In genomic region chr9:118362123-118362522, GRCh38 we compare ENCODE assay signal across 16 cellular contexts.
DNase-seq lines count a peak whose midpoint lies in the region; ATAC-seq and TF ChIP-seq lines count a peak whose summit lies in the region.
"Had no signal": no experiment of that assay in that cellular context is flagged by ENCODE, and none has a peak within 500 bp of the region (broad histone marks: within the 10 kb centered on the region; RNA-seq: fewer than 3 reads in every experiment).

No MANE protein-coding gene starts in this region.

- no peak overlapping the region for H3K23ac ChIP-seq in neuronal stem cell (ENCODE audit: low read depth, low read length, poor library complexity)

- H3K4me3 ChIP-seq in AG10803 (ENCODE audit: low read length) (no peak overlapping the region), astrocyte of the cerebellum (ENCODE audit: low read depth, low read length) (no peak overlapping the region), neuronal stem cell (ENCODE audit: low read length in 2 of 2) (no peak overlapping the region), upper lobe of right lung (no peak overlapping the region)

- H2BK15ac ChIP-seq in neuronal stem cell (ENCODE audit: low read length), result no peak overlapping the region

- no peak for ATAC-seq in upper lobe of right lung
- ATAC-seq: HepG2 had no signal

- H3K9ac ChIP-seq in neuronal stem cell (ENCODE audit: low read depth, low read length, poor library complexity), result no peak overlapping the region
- H3K9ac ChIP-seq: KMS-11 had no signal

- in situ Hi-C loops in astrocyte of the cerebellum (cut with HindIII; ENCODE audit: low sequenced_read_pairs), result no loop called here

- no peak overlapping the region for H2AK5ac ChIP-seq in neuronal stem cell (ENCODE audit: low read depth, low read length)

- no peak overlapping the region for H3K14ac ChIP-seq in neuronal stem cell (ENCODE audit: low read length)

- H3K27me3 ChIP-seq in neuronal stem cell (ENCODE audit: control insufficient read depth in 3 of 3, insufficient read depth in 3 of 3, low read depth in 1 of 3, low read length in 3 of 3), result no peaks in the 10 kb centered on the region
- no peaks in the 10 kb centered on the region for H3K27me3 ChIP-seq in upper lobe of right lung

- H4K91ac ChIP-seq in neuronal stem cell (ENCODE audit: low read depth, low read length, poor library complexity), result no peak overlapping the region

- H3K4me1 ChIP-seq in neuronal stem cell (ENCODE audit: control insufficient read depth in 2 of 2, insufficient read depth in 1 of 2, low read depth in 1 of 2, low read length in 2 of 2), result peaks cover 0 to 3% of the 10 kb centered on the region in 2 donors
- no peaks in the 10 kb centered on the region for H3K4me1 ChIP-seq in upper lobe of right lung
- H3K4me1 ChIP-seq: Caco-2 had no signal

- H3K27ac ChIP-seq in neuronal stem cell (replicated peaks; ENCODE audit: low read length), result no peak overlapping the region
- no peak overlapping the region for H3K27ac ChIP-seq in upper lobe of right lung
- H3K27ac ChIP-seq: KMS-11 had no signal

- H3K36me3 ChIP-seq in neuronal stem cell (replicated peaks in 1 of 2; ENCODE audit: control insufficient read depth in 2 of 2, insufficient read depth in 2 of 2, low read length in 2 of 2), result no peaks in the 10 kb centered on the region
- H3K36me3 ChIP-seq in upper lobe of right lung, result no peaks in the 10 kb centered on the region

- no peak overlapping the region for H2BK120ac ChIP-seq in neuronal stem cell (ENCODE audit: low read depth, low read length)

- no peak overlapping the region for H4K8ac ChIP-seq in neuronal stem cell (ENCODE audit: low read depth, low read length)

- no peaks in the 10 kb centered on the region for H3K79me1 ChIP-seq in neuronal stem cell (ENCODE audit: low read depth, low read length)

- no peak overlapping the region for H2AFZ ChIP-seq in neuronal stem cell (ENCODE audit: low read length)

- no CpG with 5 or more reads among the region's 1 CpG for WGBS in neuronal stem cell (ENCODE audit: extremely low coverage in 2 of 2, insufficient read length in 2 of 2, insufficient replicate concordance in 1 of 2), 2 donors

- DNase-seq in AG10803 (ENCODE audit: low read depth), result peak; percentile 17
- DNase-seq in LHCN-M2 (ENCODE audit: low read depth), result peak; percentile 34
- peak; percentile 19 for DNase-seq in astrocyte of the cerebellum (ENCODE audit: low read depth)
- DNase-seq in myocyte (ENCODE audit: low read depth), result peak; percentile 6
- no peak for DNase-seq in AG08396 (ENCODE audit: low spot score)
- no peak for DNase-seq in neuronal stem cell (ENCODE audit: low spot score)
- no peak for DNase-seq in SW480 (ENCODE audit: low spot score)
- no peak for DNase-seq in upper lobe of right lung
- DNase-seq: AML-193, Caco-2, DMS79, NCI-H187 treated with DMSO at 0.1 percent for 48 hours, NCI-H446, NCI-H748 treated with DMSO at 0.1 percent for 48 hours had no signal

- no peak overlapping the region for H3K4me2 ChIP-seq in neuronal stem cell (ENCODE audit: insufficient read depth, low read length, poor library complexity, severe bottlenecking)
- H3K4me2 ChIP-seq: KMS-11 had no signal

- intact Hi-C loops in upper lobe of right lung (cut with DNase I), result no loop called here

- no peak overlapping the region for H3K4ac ChIP-seq in neuronal stem cell (ENCODE audit: low read length)

- TF ChIP-seq CTCF in AG10803 (conservative IDR thresholded peaks at IDR 0.05; ENCODE audit: low read length), result no peak
- no peak for TF ChIP-seq CTCF in astrocyte of the cerebellum (IDR thresholded peaks at IDR 0.05; ENCODE audit: low read depth, low read length, missing control alignments)
- no peak for TF ChIP-seq CTCF in upper lobe of right lung (IDR thresholded peaks at IDR 0.05)

- H3K18ac ChIP-seq in neuronal stem cell (ENCODE audit: low read length), result no peak overlapping the region

- H2BK12ac ChIP-seq in neuronal stem cell (ENCODE audit: low read length), result no peak overlapping the region

- H3K9me3 ChIP-seq in neuronal stem cell (replicated peaks in 1 of 2; ENCODE audit: control insufficient read depth in 2 of 2, insufficient read depth in 1 of 2, low read depth in 1 of 2, low read length in 2 of 2) (peaks cover 0 to 2% of the 10 kb centered on the region in 2 donors), upper lobe of right lung (no peaks in the 10 kb centered on the region)

- H2BK5ac ChIP-seq in neuronal stem cell (ENCODE audit: low read length), result no peak overlapping the region

Comparison
In these comparisons a context has a peak if more than half of its experiments do, and no peak if none do; other contexts are left out.
1. DNase-seq: peak in AG10803 (single experiment), LHCN-M2 (single experiment), astrocyte of the cerebellum (single experiment) and myocyte (single experiment); none in AG08396 (single experiment), neuronal stem cell (single experiment), SW480 (single experiment) and upper lobe of right lung (single experiment).